In genomic region chr16:64910351-64910750, GRCh38 we compare ENCODE assay signal across 11 cellular contexts.
A peak's percentile ranks its signal among the peaks of the same experiment; 100 is the strongest.
DNase-seq lines count a peak whose midpoint lies in the region; ATAC-seq and TF ChIP-seq lines count a peak whose summit lies in the region.
"Had no signal": no experiment of that assay in that cellular context is flagged by ENCODE, and none has a peak within 500 bp of the region (broad histone marks: within the 10 kb centered on the region; RNA-seq: fewer than 3 reads in every experiment).

No MANE protein-coding gene starts in this region.

- POLR2A ChIA-PET in CD8-positive, alpha-beta memory T cell (lab: Charles Lee), result no interaction called here
- POLR2A ChIA-PET in T-cell (lab: Charles Lee), result no interaction called here
- POLR2A ChIA-PET in activated CD4-positive, alpha-beta T cell treated with anti-CD3 and anti-CD28 coated beads for 36 hours (lab: Charles Lee), result no interaction called here

- H3K36me3 Mint-ChIP-seq in neural progenitor cell (no peaks in the 10 kb centered on the region), T-cell (no peaks in the 10 kb centered on the region)
- no peaks in the 10 kb centered on the region for H3K36me3 Mint-ChIP-seq in CD8-positive, alpha-beta memory T cell
- H3K36me3 Mint-ChIP-seq in activated CD4-positive, alpha-beta T cell treated with anti-CD3 and anti-CD28 coated beads for 36 hours (ENCODE audit: low read depth), result no peaks in the 10 kb centered on the region
- H3K36me3 Mint-ChIP-seq: activated naive CD8-positive, alpha-beta T cell had no signal

- DNase-seq in BE2C, result peak; percentile 82
- DNase-seq in NCI-H524 (lab: John Stamatoyannopoulos, UW), result peak; percentile 54 to 78
- DNase-seq in fibroblast of mammary gland (ENCODE audit: low read depth), result peak; percentile 98
- peak; percentile 10 for DNase-seq in neural progenitor cell (ENCODE audit: low spot score)
- DNase-seq in CD8-positive, alpha-beta memory T cell, result no peak
- DNase-seq in T-cell, result no peak
- DNase-seq in GF-D8 (lab: John Stamatoyannopoulos, UW), result no peak
- DNase-seq in activated CD4-positive, alpha-beta T cell treated with anti-CD3 and anti-CD28 coated beads for 36 hours, result no peak
- DNase-seq: NCI-H187 had no signal

- no peak overlapping the region for H3K27ac ChIP-seq in neural progenitor cell
- no peak overlapping the region for H3K27ac ChIP-seq in CD8-positive, alpha-beta memory T cell (ENCODE audit: low read depth, low read length)
- H3K27ac ChIP-seq: prostate gland had no signal

- no peaks in the 10 kb centered on the region for H3K9me3 ChIP-seq in BE2C
- H3K9me3 ChIP-seq in neural progenitor cell (ENCODE audit: low read depth), result no peaks in the 10 kb centered on the region
- H3K9me3 ChIP-seq in CD8-positive, alpha-beta memory T cell (ENCODE audit: low read length), result no peaks in the 10 kb centered on the region
- H3K9me3 ChIP-seq: prostate gland had no signal

- H2AFZ ChIP-seq in neural progenitor cell (replicated peaks), result peak overlapping the region; percentile 76

- ATAC-seq in T-cell (replicated peaks in 1 of 4), result no peak
- ATAC-seq in activated CD4-positive, alpha-beta T cell treated with anti-CD3 and anti-CD28 coated beads for 36 hours, result no peak

- no peaks in the 10 kb centered on the region for H3K27me3 Mint-ChIP-seq in neural progenitor cell (ENCODE audit: insufficient read depth, low read depth)
- H3K27me3 Mint-ChIP-seq in CD8-positive, alpha-beta memory T cell, result no peaks in the 10 kb centered on the region
- no peaks in the 10 kb centered on the region for H3K27me3 Mint-ChIP-seq in T-cell
- no peaks in the 10 kb centered on the region for H3K27me3 Mint-ChIP-seq in activated CD4-positive, alpha-beta T cell treated with anti-CD3 and anti-CD28 coated beads for 36 hours
- H3K27me3 Mint-ChIP-seq: activated naive CD8-positive, alpha-beta T cell had no signal

- peaks cover 22% of the 10 kb centered on the region for H3K4me1 ChIP-seq in BE2C
- H3K4me1 ChIP-seq in neural progenitor cell, result no peaks in the 10 kb centered on the region
- no peaks in the 10 kb centered on the region for H3K4me1 ChIP-seq in CD8-positive, alpha-beta memory T cell (ENCODE audit: insufficient read depth, low read length)
- H3K4me1 ChIP-seq: prostate gland had no signal

- H3K27ac Mint-ChIP-seq in neural progenitor cell, result no peak overlapping the region
- no peak overlapping the region for H3K27ac Mint-ChIP-seq in CD8-positive, alpha-beta memory T cell
- no peak overlapping the region for H3K27ac Mint-ChIP-seq in T-cell
- H3K27ac Mint-ChIP-seq in activated CD4-positive, alpha-beta T cell treated with anti-CD3 and anti-CD28 coated beads for 36 hours, result no peak overlapping the region
- H3K27ac Mint-ChIP-seq: activated naive CD8-positive, alpha-beta T cell had no signal

- H3K4me3 ChIP-seq in BE2C (ENCODE audit: low read depth, low read length) (peak overlapping the region; percentile 36), fibroblast of mammary gland (ENCODE audit: control insufficient read depth, low read depth, low read length) (no peak overlapping the region), neural progenitor cell (no peak overlapping the region)
- no peak overlapping the region for H3K4me3 ChIP-seq in CD8-positive, alpha-beta memory T cell (ENCODE audit: low read length)
- H3K4me3 ChIP-seq: prostate gland had no signal

- no peak overlapping the region for H3K9ac ChIP-seq in neural progenitor cell

- H3K4me1 Mint-ChIP-seq in neural progenitor cell, result peaks cover 2% of the 10 kb centered on the region
- no peaks in the 10 kb centered on the region for H3K4me1 Mint-ChIP-seq in CD8-positive, alpha-beta memory T cell
- no peaks in the 10 kb centered on the region for H3K4me1 Mint-ChIP-seq in T-cell
- H3K4me1 Mint-ChIP-seq in activated CD4-positive, alpha-beta T cell treated with anti-CD3 and anti-CD28 coated beads for 36 hours, result no peaks in the 10 kb centered on the region

- intact Hi-C loops in activated CD4-positive, alpha-beta T cell treated with anti-CD3 and anti-CD28 coated beads for 36 hours (cut with DNase I, micrococcal nuclease), result no loop called here

- no peaks in the 10 kb centered on the region for H3K9me3 Mint-ChIP-seq in neural progenitor cell
- H3K9me3 Mint-ChIP-seq in CD8-positive, alpha-beta memory T cell, result peaks cover 1 to 12% (median 9%) of the 10 kb centered on the region in 5 donors
- H3K9me3 Mint-ChIP-seq in T-cell, result peaks cover 5 to 15% (median 5%) of the 10 kb centered on the region in 3 donors
- peaks cover 3% of the 10 kb centered on the region for H3K9me3 Mint-ChIP-seq in activated CD4-positive, alpha-beta T cell treated with anti-CD3 and anti-CD28 coated beads for 36 hours (ENCODE audit: low read depth)

- no peak overlapping the region for H3K4me2 ChIP-seq in neural progenitor cell

- H3K79me2 ChIP-seq in neural progenitor cell (ENCODE audit: low read depth), result no peaks in the 10 kb centered on the region

- no peaks in the 10 kb centered on the region for H3F3A ChIP-seq in neural progenitor cell (ENCODE audit: low read depth)

- H3K27me3 ChIP-seq in BE2C (no peaks in the 10 kb centered on the region), neural progenitor cell (no peaks in the 10 kb centered on the region)
- H3K27me3 ChIP-seq in CD8-positive, alpha-beta memory T cell (ENCODE audit: insufficient read depth, low read length, poor library complexity, severe bottlenecking), result no peaks in the 10 kb centered on the region

- H3K4me3 Mint-ChIP-seq in neural progenitor cell, result no peak overlapping the region
- H3K4me3 Mint-ChIP-seq in CD8-positive, alpha-beta memory T cell, result no peak overlapping the region
- H3K4me3 Mint-ChIP-seq in T-cell, result no peak overlapping the region
- no peak overlapping the region for H3K4me3 Mint-ChIP-seq in activated CD4-positive, alpha-beta T cell treated with anti-CD3 and anti-CD28 coated beads for 36 hours
- H3K4me3 Mint-ChIP-seq: activated naive CD8-positive, alpha-beta T cell had no signal

- H3K36me3 ChIP-seq in BE2C, result no peaks in the 10 kb centered on the region
- H3K36me3 ChIP-seq in neural progenitor cell, result no peaks in the 10 kb centered on the region
- no peaks in the 10 kb centered on the region for H3K36me3 ChIP-seq in CD8-positive, alpha-beta memory T cell (ENCODE audit: insufficient read depth, low read length)
- H3K36me3 ChIP-seq: prostate gland had no signal

- no peak for TF ChIP-seq CTCF in BE2C (IDR thresholded peaks at IDR 0.05; ENCODE audit: low read depth, low read length)
- TF ChIP-seq CTCF in fibroblast of mammary gland (conservative IDR thresholded peaks at IDR 0.05; ENCODE audit: control insufficient read depth, insufficient read depth, low read depth, low read length), result no peak
- no peak for TF ChIP-seq CTCF in neural progenitor cell (IDR thresholded peaks at IDR 0.05)

- H4K20me1 ChIP-seq in neural progenitor cell (ENCODE audit: low read depth), result no peaks in the 10 kb centered on the region

- CTCF ChIA-PET in CD8-positive, alpha-beta memory T cell (lab: Charles Lee), result no interaction called here
- CTCF ChIA-PET in T-cell (lab: Charles Lee), result no interaction called here
- CTCF ChIA-PET in activated CD4-positive, alpha-beta T cell treated with anti-CD3 and anti-CD28 coated beads for 36 hours (lab: Charles Lee), result no interaction called here

Comparison
In these comparisons a context has a peak if more than half of its experiments do, and no peak if none do; other contexts are left out.
1. DNase-seq: peak in BE2C (single experiment), NCI-H524 (2 of 2), fibroblast of mammary gland (single experiment) and neural progenitor cell (single experiment); none in CD8-positive, alpha-beta memory T cell (0 of 5), T-cell (0 of 34), GF-D8 (single experiment) and activated CD4-positive, alpha-beta T cell treated with anti-CD3 and anti-CD28 coated beads for 36 hours (single experiment).